Comparison of ENCODE assay signal across 8 cellular contexts in the genomic region with DNA sequence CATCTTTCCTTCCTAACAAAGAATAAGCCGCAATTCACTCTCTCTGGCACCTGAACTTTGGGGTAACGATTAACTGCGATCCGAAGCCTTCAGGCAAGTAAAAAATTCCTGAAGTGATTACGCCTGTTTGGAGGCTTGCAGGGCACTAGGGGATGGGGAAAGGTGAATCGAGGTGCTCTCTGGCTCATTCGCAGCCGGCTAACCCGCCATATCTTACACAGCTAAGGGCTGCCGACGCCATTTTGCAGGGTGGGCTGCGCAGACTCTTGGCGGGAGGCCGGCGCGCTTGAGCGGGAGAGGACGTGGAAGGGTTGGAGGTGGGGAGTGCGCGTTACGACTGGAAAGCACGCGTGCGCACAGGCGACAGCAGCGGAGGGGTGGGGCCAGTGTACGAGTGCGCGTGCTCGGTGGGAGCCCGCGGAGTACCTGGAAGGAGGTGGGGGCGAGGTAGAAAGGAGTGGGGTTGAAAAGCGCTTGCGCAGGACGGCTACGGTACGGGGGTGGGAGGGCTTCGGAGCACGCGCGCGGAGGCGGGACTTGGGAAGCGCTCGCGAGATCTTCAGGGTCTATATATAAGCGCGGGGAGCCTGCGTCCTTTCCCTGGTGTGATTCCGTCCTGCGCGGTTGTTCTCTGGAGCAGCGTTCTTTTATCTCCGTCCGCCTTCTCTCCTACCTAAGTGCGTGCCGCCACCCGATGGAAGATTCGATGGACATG. TPM values are rescaled to one million over a fixed set of nuclear protein-coding genes. Genes with fewer than 3 reads are reported as not detected.
A peak's percentile ranks its signal among the peaks of the same experiment; 100 is the strongest.
DNase-seq lines count a peak whose midpoint lies in the region; ATAC-seq and TF ChIP-seq lines count a peak whose summit lies in the region.

A gene with protein sequence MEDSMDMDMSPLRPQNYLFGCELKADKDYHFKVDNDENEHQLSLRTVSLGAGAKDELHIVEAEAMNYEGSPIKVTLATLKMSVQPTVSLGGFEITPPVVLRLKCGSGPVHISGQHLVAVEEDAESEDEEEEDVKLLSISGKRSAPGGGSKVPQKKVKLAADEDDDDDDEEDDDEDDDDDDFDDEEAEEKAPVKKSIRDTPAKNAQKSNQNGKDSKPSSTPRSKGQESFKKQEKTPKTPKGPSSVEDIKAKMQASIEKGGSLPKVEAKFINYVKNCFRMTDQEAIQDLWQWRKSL (plus strand): TSS at position 595 of the 715 bp plus-strand sequence. CDS start 100 bp downstream, at position 695.

- peaks cover 29% of the 10 kb centered on the region for H3K36me3 Mint-ChIP-seq in activated naive CD8-positive, alpha-beta T cell

- H3K27ac Mint-ChIP-seq in activated naive CD8-positive, alpha-beta T cell = peak within 1 kb of the TSS; percentile 100

- peak; percentile 78 for ATAC-seq in HG02623 (IDR thresholded peaks at IDR 0.05; ENCODE audit: unreplicated experiment)
- ATAC-seq in omental fat pad (ENCODE audit: low FRiP score) = peak; percentile 96

- no peaks in the 10 kb centered on the region for H3K27me3 ChIP-seq in testis

- TF ChIP-seq POLR2A in testis (IDR thresholded peaks at IDR 0.05) = peak; percentile 43

- POLR2A ChIA-PET in GM10248 (lab: Yijun Ruan, JAX) = interaction anchor here (0.6 to 1.5 kb wide), 15 partner anchors 8 to 1581 kb away, joined by 3 to 6 read pairs (median 3); a partner anchor contains a TSS

- CTCF ChIA-PET in GM10248 (lab: Yijun Ruan, JAX) = interaction anchor here (0.8 to 1.9 kb wide), 4 partner anchors 20 to 176 kb away, joined by 3 to 5 read pairs (median 3); no protein-coding TSS in a partner anchor

- peaks cover 22% of the 10 kb centered on the region for H3K4me1 ChIP-seq in testis

- H3K4me1 Mint-ChIP-seq in activated naive CD8-positive, alpha-beta T cell (ENCODE audit: low read depth) = peaks cover 36% of the 10 kb centered on the region

- DNase-seq in GM10248 (ENCODE audit: extremely low spot score) = peak; percentile 100
- peak; percentile 93 for DNase-seq in NCI-H1105 (lab: John Stamatoyannopoulos, UW)
- DNase-seq in SKM-1 treated with dmso at 0.1 percent for 144 hours (lab: John Stamatoyannopoulos, UW; ENCODE audit: unreplicated experiment) = peak; percentile 99
- peak; percentile 100 for DNase-seq in glomerular visceral epithelial cell (ENCODE audit: extremely low spot score)
- DNase-seq in omental fat pad (ENCODE audit: low spot score) = peak; percentile 70
- peak; percentile 97 for DNase-seq in testis

- H3K4me3 Mint-ChIP-seq in activated naive CD8-positive, alpha-beta T cell = peak within 1 kb of the TSS; percentile 97

- intact Hi-C loops in testis (cut with DNase I; ENCODE audit: low total_unique reads) = no loop called here

- TF ChIP-seq CTCF in GM10248 (IDR thresholded peaks at IDR 0.05; ENCODE audit: control extremely low read depth, extremely low read depth, low read depth, missing control alignments) = no peak
- TF ChIP-seq CTCF in omental fat pad (IDR thresholded peaks at IDR 0.05) = no peak
- no peak for TF ChIP-seq CTCF in testis (IDR thresholded peaks at IDR 0.05)

- peak within 1 kb of the TSS; percentile 92 for H3K27ac ChIP-seq in testis

- peak within 1 kb of the TSS; percentile 86 to 96 for H3K4me3 ChIP-seq in testis

- no peaks in the 10 kb centered on the region for H3K27me3 Mint-ChIP-seq in activated naive CD8-positive, alpha-beta T cell

- no peaks in the 10 kb centered on the region for H3K9me3 ChIP-seq in testis

- no peaks in the 10 kb centered on the region for H3K9me3 Mint-ChIP-seq in activated naive CD8-positive, alpha-beta T cell (ENCODE audit: low read depth)

- 0% methylated on average over 48 to 60 of the region's 60 CpGs for WGBS in testis, 2 donors

- H3K36me3 ChIP-seq in testis (ENCODE audit: low read depth, missing control alignments) = no peaks in the 10 kb centered on the region

RNA-seq across cellular contexts. Expression of the gene that starts here (rescaled TPM):
- total RNA-seq in omental fat pad (100 to 1,000 TPM; 384 to 931 (median 640) TPM), testis (100 to 1,000 TPM; 398 to 430 TPM)
- 835 TPM for polyA plus RNA-seq in testis (ENCODE audit: insufficient read depth, low read depth, low replicate concordance)

Comparison
In these comparisons a context has a peak if more than half of its experiments do, and no peak if none do; other contexts are left out.
1. Peak in every context shown above with its lines: DNase-seq, ATAC-seq, H3K4me3 ChIP-seq and H3K27ac ChIP-seq.